27 cellular contexts compared by ENCODE assay signal in the genomic region with DNA sequence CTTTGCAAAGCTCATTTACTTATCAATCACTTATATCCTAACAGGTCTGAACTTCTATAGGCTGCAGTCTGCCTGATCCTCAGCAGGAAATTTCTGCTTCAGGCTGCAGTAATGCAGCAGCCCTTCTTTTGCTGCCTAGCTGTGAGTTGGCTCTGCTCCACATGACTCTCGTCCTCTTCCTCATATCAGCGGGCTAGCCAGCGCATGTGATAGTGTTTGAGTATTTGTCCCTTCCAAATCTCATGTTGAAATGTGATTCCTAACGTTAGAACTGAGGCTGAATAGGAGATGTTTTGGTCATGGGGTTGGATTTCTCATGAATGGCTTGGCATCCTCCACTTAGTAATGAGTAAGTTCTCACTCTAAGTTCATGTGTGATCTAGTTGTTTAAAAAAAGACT.
DNase-seq lines count a peak whose midpoint lies in the region; ATAC-seq, FAIRE-seq and TF ChIP-seq lines count a peak whose summit lies in the region.
"Had no signal": no experiment of that assay in that cellular context is flagged by ENCODE, and none has a peak within 500 bp of the region (broad histone marks: within the 10 kb centered on the region; RNA-seq: fewer than 3 reads in every experiment).

No MANE protein-coding gene starts in this region.

- DNase-seq in mammary epithelial cell = no peak
- DNase-seq in breast epithelium (ENCODE audit: low spot score in 2 of 2) = no peak
- DNase-seq in endothelial cell of umbilical vein (ENCODE audit: low read depth, low spot score) = no peak
- no peak for DNase-seq in keratinocyte (ENCODE audit: low read depth, low spot score)
- no peak for DNase-seq in NCI-H146 (lab: John Stamatoyannopoulos, UW)
- DNase-seq in NCI-H510A (lab: John Stamatoyannopoulos, UW) = no peak
- DNase-seq: 8988T; activated CD4-positive, alpha-beta T cell treated with anti-CD3 and anti-CD28 coated beads, Interleukin-2, amount 50 U/mL, for 4 hours; activated gamma-delta T cell treated with Interleukin-2 at 50 U/mL for 16 hours; activated naive CD8-positive, alpha-beta T cell treated with anti-CD3 and anti-CD28 coated beads, Interleukin-2, amount 10 ng/mL, durations not matched to agents 7 days and 5 days; activated T-cell treated with anti-CD3 and anti-CD28 coated beads, Interleukin-2, amount 50 U/mL, for 48 hours; aorta; Caco-2; central memory CD4-positive, alpha-beta T cell; endodermal cell; immature natural killer cell; left lung; naive B cell; NCI-H1048; NCI-H1694 treated with DMSO at 0.1 percent for 48 hours; T-helper 17 cell; upper lobe of right lung had no signal

- POLR2A ChIA-PET in endothelial cell of umbilical vein (lab: Charles Lee) = no interaction called here

- no peak overlapping the region for H3K9ac ChIP-seq in mammary epithelial cell (ENCODE audit: insufficient read depth, low read length)
- no peak overlapping the region for H3K9ac ChIP-seq in endothelial cell of umbilical vein (replicated peaks; ENCODE audit: extremely low read depth, insufficient read depth, low read length)
- H3K9ac ChIP-seq in keratinocyte (ENCODE audit: control insufficient read depth, extremely low read depth, insufficient read depth, low read length) = no peak overlapping the region
- no peak overlapping the region for H3K9ac ChIP-seq in subcutaneous abdominal adipose tissue (ENCODE audit: low read length in 5 of 5)

- FAIRE-seq in endothelial cell of umbilical vein (lab: Jason Lieb, UNC) (no peak), keratinocyte (lab: Jason Lieb, UNC) (peak; percentile 82)

- H3K4me2 ChIP-seq in mammary epithelial cell (ENCODE audit: insufficient read depth, low read depth, low read length) = no peak overlapping the region
- H3K4me2 ChIP-seq in endothelial cell of umbilical vein (ENCODE audit: insufficient read depth, low read length) = no peak overlapping the region
- no peak overlapping the region for H3K4me2 ChIP-seq in keratinocyte (ENCODE audit: control insufficient read depth, extremely low read depth, insufficient read depth, low read depth, low read length)

- H3K4me3 ChIP-seq in mammary epithelial cell (replicated peaks in 1 of 3; ENCODE audit: insufficient read depth in 1 of 3, low read depth in 2 of 3, low read length in 3 of 3) (no peak overlapping the region), breast epithelium (no peak overlapping the region), endothelial cell of umbilical vein (replicated peaks in 1 of 3; ENCODE audit: insufficient read depth in 1 of 3, low read depth in 1 of 3, low read length in 3 of 3) (no peak overlapping the region), keratinocyte (ENCODE audit: control insufficient read depth in 2 of 3, extremely low read depth in 1 of 3, insufficient read depth in 2 of 3, low read depth in 1 of 3, low read length in 3 of 3) (no peak overlapping the region), subcutaneous abdominal adipose tissue (ENCODE audit: low read depth in 1 of 5, low read length in 5 of 5) (peak overlapping the region in 3 of 5 donors; percentile 30 to 50 (median 50))
- H3K4me3 ChIP-seq: left lung, upper lobe of right lung had no signal

- no peaks in the 10 kb centered on the region for H3K36me3 ChIP-seq in mammary epithelial cell (ENCODE audit: insufficient read depth, low read length)
- no peaks in the 10 kb centered on the region for H3K36me3 ChIP-seq in breast epithelium
- no peaks in the 10 kb centered on the region for H3K36me3 ChIP-seq in endothelial cell of umbilical vein (ENCODE audit: control insufficient read depth in 2 of 2, extremely low read depth in 1 of 2, insufficient read depth in 2 of 2, low read length in 2 of 2)
- no peaks in the 10 kb centered on the region for H3K36me3 ChIP-seq in keratinocyte (ENCODE audit: control insufficient read depth in 2 of 2, extremely low read depth in 1 of 2, insufficient read depth in 2 of 2, low read length in 2 of 2)
- H3K36me3 ChIP-seq in subcutaneous abdominal adipose tissue (ENCODE audit: control insufficient read depth in 5 of 5, insufficient read depth in 5 of 5, low read length in 5 of 5) = no peaks in the 10 kb centered on the region
- H3K36me3 ChIP-seq: left lung, upper lobe of right lung had no signal

- H3K9me3 ChIP-seq in mammary epithelial cell (replicated peaks; ENCODE audit: insufficient read depth, low read length) (no peaks in the 10 kb centered on the region), breast epithelium (peaks cover 0 to 6% of the 10 kb centered on the region in 2 donors), endothelial cell of umbilical vein (replicated peaks; ENCODE audit: control insufficient read depth, insufficient read depth, low read length) (no peaks in the 10 kb centered on the region), keratinocyte (ENCODE audit: control insufficient read depth, low read depth, low read length) (no peaks in the 10 kb centered on the region), subcutaneous abdominal adipose tissue (ENCODE audit: control insufficient read depth in 5 of 5, low read length in 5 of 5) (peaks cover 0 to 16% (median 4%) of the 10 kb centered on the region in 5 donors)
- H3K9me3 ChIP-seq: Caco-2, upper lobe of right lung had no signal

- TF ChIP-seq POLR2A in breast epithelium (IDR thresholded peaks at IDR 0.05) = no peak
- TF ChIP-seq POLR2A in endothelial cell of umbilical vein (IDR thresholded peaks at IDR 0.05; ENCODE audit: low read depth, low read length) = no peak

- no peak overlapping the region for H3K27ac ChIP-seq in mammary epithelial cell (ENCODE audit: insufficient read depth, low read depth, low read length)
- H3K27ac ChIP-seq in breast epithelium = no peak overlapping the region
- no peak overlapping the region for H3K27ac ChIP-seq in endothelial cell of umbilical vein (ENCODE audit: insufficient read depth, low read depth, low read length)
- no peak overlapping the region for H3K27ac ChIP-seq in keratinocyte (ENCODE audit: control insufficient read depth, insufficient read depth, low read length)
- peak overlapping the region; percentile 26 for H3K27ac ChIP-seq in subcutaneous abdominal adipose tissue (ENCODE audit: low read depth, low read length)
- H3K27ac ChIP-seq: left lung, upper lobe of right lung had no signal

- H3K27me3 ChIP-seq in mammary epithelial cell (ENCODE audit: insufficient read depth, low read length) = no peaks in the 10 kb centered on the region
- no peaks in the 10 kb centered on the region for H3K27me3 ChIP-seq in breast epithelium
- no peaks in the 10 kb centered on the region for H3K27me3 ChIP-seq in endothelial cell of umbilical vein (ENCODE audit: control insufficient read depth in 2 of 2, insufficient read depth in 2 of 2, low read length in 2 of 2)
- no peaks in the 10 kb centered on the region for H3K27me3 ChIP-seq in keratinocyte (ENCODE audit: control insufficient read depth, extremely low read depth, insufficient read depth, low read length)
- no peaks in the 10 kb centered on the region for H3K27me3 ChIP-seq in subcutaneous abdominal adipose tissue (ENCODE audit: control insufficient read depth in 5 of 5, insufficient read depth in 4 of 5, low read length in 5 of 5)
- H3K27me3 ChIP-seq: left lung, upper lobe of right lung had no signal

- in situ Hi-C loops in mammary epithelial cell (cut with MboI; ENCODE audit: low sequenced_read_pairs in 2 of 2) = no loop called here

- H3K79me2 ChIP-seq in mammary epithelial cell (ENCODE audit: insufficient read depth, low read length) (no peaks in the 10 kb centered on the region), endothelial cell of umbilical vein (ENCODE audit: control insufficient read depth, insufficient read depth, low read length) (no peaks in the 10 kb centered on the region), keratinocyte (ENCODE audit: control insufficient read depth, insufficient read depth, low read length) (no peaks in the 10 kb centered on the region)

- intact Hi-C loops in mammary epithelial cell (cut with micrococcal nuclease) = no loop called here
- intact Hi-C loops in breast epithelium (cut with DNase I; ENCODE audit: low total_unique reads) = no loop called here
- intact Hi-C loops in endothelial cell of umbilical vein (cut with micrococcal nuclease) = no loop called here

- H3K4me1 ChIP-seq in mammary epithelial cell (ENCODE audit: insufficient read depth, low read length) = no peaks in the 10 kb centered on the region
- no peaks in the 10 kb centered on the region for H3K4me1 ChIP-seq in breast epithelium
- peaks cover 5% of the 10 kb centered on the region for H3K4me1 ChIP-seq in endothelial cell of umbilical vein (ENCODE audit: control insufficient read depth, extremely low read depth, insufficient read depth, low read length)
- H3K4me1 ChIP-seq in keratinocyte (ENCODE audit: control insufficient read depth, extremely low read depth, insufficient read depth, low read length) = peaks cover 2% of the 10 kb centered on the region
- peaks cover 0 to 15% (median 10%) of the 10 kb centered on the region in 5 donors for H3K4me1 ChIP-seq in subcutaneous abdominal adipose tissue (ENCODE audit: control insufficient read depth in 5 of 5, insufficient read depth in 5 of 5, low read length in 5 of 5)
- H3K4me1 ChIP-seq: Caco-2, left lung, upper lobe of right lung had no signal

- H3K9me1 ChIP-seq in endothelial cell of umbilical vein (replicated peaks; ENCODE audit: control insufficient read depth, extremely low read depth, insufficient read depth, low read length) = no peaks in the 10 kb centered on the region
- H3K9me1 ChIP-seq in keratinocyte (ENCODE audit: control insufficient read depth, extremely low read depth, insufficient read depth, low read length) = no peaks in the 10 kb centered on the region

- H2AFZ ChIP-seq in mammary epithelial cell (ENCODE audit: low read depth, low read length) (peak overlapping the region; percentile 43), endothelial cell of umbilical vein (ENCODE audit: low read depth, low read length) (peak overlapping the region; percentile 18), keratinocyte (ENCODE audit: control insufficient read depth, low read length) (no peak overlapping the region)

- BruUV-seq in mammary epithelial cell (replicated peaks; lab: Mats Ljungman, UMichigan) (no TSS peak), endothelial cell of umbilical vein (replicated peaks; lab: Mats Ljungman, UMichigan) (no TSS peak)

- no peak for ATAC-seq in GM18502 (IDR thresholded peaks at IDR 0.05; ENCODE audit: poor library complexity, unreplicated experiment)
- ATAC-seq: activated CD4-positive, CD25-positive, alpha-beta regulatory T cell treated with anti-CD3 and anti-CD28 coated beads, Interleukin-2, amount 50 U/mL, for 24 hours; left lung; SK-N-SH treated with all-trans-retinoic acid at 6 μM for 48 hours; stimulated activated effector memory CD8-positive, alpha-beta T cell treated with anti-CD3 and anti-CD28 coated beads, Interleukin-12 subunit alpha, Interleukin-12 subunit beta, amount 100 ng/mL, for 72 hours; T-helper 17 cell; upper lobe of right lung had no signal

- CTCF ChIA-PET in mammary epithelial cell (lab: Charles Lee; ENCODE audit: low non-redundant PET) (no interaction called here), endothelial cell of umbilical vein (lab: Charles Lee) (no interaction called here)

- H4K20me1 ChIP-seq in mammary epithelial cell (ENCODE audit: insufficient read depth, low read length) = no peaks in the 10 kb centered on the region
- no peaks in the 10 kb centered on the region for H4K20me1 ChIP-seq in endothelial cell of umbilical vein (replicated peaks; ENCODE audit: control insufficient read depth, extremely low read depth, insufficient read depth, low read length)
- H4K20me1 ChIP-seq in keratinocyte (ENCODE audit: control insufficient read depth, extremely low read depth, insufficient read depth, low read length) = no peaks in the 10 kb centered on the region

- WGBS in mammary epithelial cell (ENCODE audit: low coverage, missing lambda C conversion rate) = 42% methylated on average over 4 of the region's 4 CpGs

- TF ChIP-seq CTCF in mammary epithelial cell (conservative IDR thresholded peaks at IDR 0.05 in 1 of 2, IDR thresholded peaks at IDR 0.05 in 1 of 2; ENCODE audit: extremely low read depth in 1 of 2, insufficient read depth in 1 of 2, low read depth in 1 of 2, low read length in 2 of 2) (no peak), breast epithelium (IDR thresholded peaks at IDR 0.05) (no peak), endothelial cell of umbilical vein (IDR thresholded peaks at IDR 0.05; ENCODE audit: extremely low read depth in 1 of 2, insufficient read depth in 1 of 2, low read depth in 1 of 2, low read length in 2 of 2) (no peak), keratinocyte (optimal IDR thresholded peaks at IDR 0.05 in 1 of 3, IDR thresholded peaks at IDR 0.05 in 1 of 3, conservative IDR thresholded peaks at IDR 0.05 in 1 of 3; ENCODE audit: extremely low read depth in 1 of 3, insufficient read depth in 2 of 3, low read length in 3 of 3) (no peak)

- dilution Hi-C loops in mammary epithelial cell (cut with HindIII; ENCODE audit: low sequenced_read_pairs) = no loop called here
- dilution Hi-C loops in endothelial cell of umbilical vein (cut with MboI; ENCODE audit: extremely low pct_ligation_motif_present, low sequenced_read_pairs) = no loop called here
- dilution Hi-C loops in keratinocyte (cut with MboI; ENCODE audit: extremely low pct_ligation_motif_present, low sequenced_read_pairs) = no loop called here

Comparison
In these comparisons a context has a peak if more than half of its experiments do, and no peak if none do; other contexts are left out.
1. H3K4me3 ChIP-seq: peak in subcutaneous abdominal adipose tissue (3 of 5); none in mammary epithelial cell (0 of 3), breast epithelium (0 of 3), endothelial cell of umbilical vein (0 of 3) and keratinocyte (0 of 3).